In the genomic region with DNA sequence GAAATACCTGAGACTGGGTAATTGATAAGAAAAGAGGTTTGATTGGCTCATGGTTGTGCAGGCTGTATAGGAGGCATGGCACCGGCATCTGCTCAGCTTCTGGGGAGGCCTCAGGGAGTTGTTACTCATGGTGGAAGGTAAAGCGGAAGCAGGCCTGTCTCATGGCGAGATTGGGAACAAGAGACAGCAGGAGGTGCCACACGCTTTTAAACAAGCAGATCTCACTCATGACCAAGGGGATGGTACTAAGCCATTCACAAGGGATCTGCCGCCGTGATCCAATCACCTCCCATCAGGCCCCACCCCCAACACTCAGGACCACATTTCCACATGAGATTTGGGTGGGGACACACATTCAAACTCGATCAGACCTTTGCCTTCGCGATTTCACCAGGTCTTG, we compare ENCODE assay signal across 20 cellular contexts.
"Had no signal": no experiment of that assay in that cellular context is flagged by ENCODE, and none has a peak within 500 bp of the region (broad histone marks: within the 10 kb centered on the region; RNA-seq: fewer than 3 reads in every experiment).

No MANE protein-coding gene starts in this region.

- ATAC-seq: Panc1, PC-3, SK-N-SH treated with all-trans-retinoic acid at 6 μM for 48 hours had no signal

- H3K27ac ChIP-seq: KMS-11, RWPE1 had no signal

- H3K9ac ChIP-seq: KMS-11 had no signal

- DNase-seq: IMR-90, Kasumi-1, MM.1S, NCI-H1092 treated with DMSO at 0.1 percent for 48 hours, NCI-H1436, NCI-H187, NCI-H2029, NCI-H2081 treated with DMSO at 0.1 percent for 48 hours, NCI-H2171, NCI-H226, NCI-H446, NCI-H510A treated with DMSO at 0.1 percent for 48 hours, NCI-H526, PC-3, SHP77, T-helper 1 cell had no signal

- H3K4me2 ChIP-seq: KMS-11 had no signal
